Comparison of ENCODE assay signal across 14 cellular contexts in genomic region chr5:127486471-127486870, GRCh38. TPM values are rescaled to one million over a fixed set of nuclear protein-coding genes. Genes with fewer than 3 reads are reported as not detected.
DNase-seq lines count a peak whose midpoint lies in the region; ATAC-seq and TF ChIP-seq lines count a peak whose summit lies in the region.
"Had no signal": no experiment of that assay in that cellular context is flagged by ENCODE, and none has a peak within 500 bp of the region (broad histone marks: within the 10 kb centered on the region; RNA-seq: fewer than 3 reads in every experiment).

No MANE protein-coding gene starts in this region.

- H3K27ac Mint-ChIP-seq in brain: peak overlapping the region in 3 of 5 experiments; percentile 64 to 92 (median 89)
- peak overlapping the region; percentile 58 for H3K27ac Mint-ChIP-seq in nephron progenitor cell
- H3K27ac Mint-ChIP-seq in activated T-helper 17 cell treated with anti-CD3 and anti-CD28 coated beads, Interleukin-2, amount 50 U/mL, for 72 hours: no peak overlapping the region
- H3K27ac Mint-ChIP-seq: CD4-positive, CD25-positive, alpha-beta regulatory T cell; H9 had no signal

- H3K27me3 Mint-ChIP-seq in brain: peaks cover 4% of the 10 kb centered on the region
- H3K27me3 Mint-ChIP-seq in nephron progenitor cell (ENCODE audit: low read depth, poor library complexity): peaks cover 4% of the 10 kb centered on the region
- H3K27me3 Mint-ChIP-seq in activated T-helper 17 cell treated with anti-CD3 and anti-CD28 coated beads, Interleukin-2, amount 50 U/mL, for 72 hours: peaks cover 6% of the 10 kb centered on the region

- no peak for ATAC-seq in activated T-helper 17 cell treated with anti-CD3 and anti-CD28 coated beads, Interleukin-2, amount 50 U/mL, for 72 hours (replicated peaks)
- ATAC-seq: A549 had no signal

- H3K4me3 Mint-ChIP-seq in brain (peak overlapping the region in 2 of 5 experiments; percentile 15 to 46), nephron progenitor cell (no peak overlapping the region)
- no peak overlapping the region for H3K4me3 Mint-ChIP-seq in activated T-helper 17 cell treated with anti-CD3 and anti-CD28 coated beads, Interleukin-2, amount 50 U/mL, for 72 hours
- H3K4me3 Mint-ChIP-seq: CD4-positive, CD25-positive, alpha-beta regulatory T cell; H9 had no signal

- H3K9me3 Mint-ChIP-seq in brain: peaks cover 0 to 6% (median 4%) of the 10 kb centered on the region in 5 experiments
- H3K9me3 Mint-ChIP-seq in nephron progenitor cell: peaks cover 17% of the 10 kb centered on the region
- no peaks in the 10 kb centered on the region for H3K9me3 Mint-ChIP-seq in activated T-helper 17 cell treated with anti-CD3 and anti-CD28 coated beads, Interleukin-2, amount 50 U/mL, for 72 hours
- H3K9me3 Mint-ChIP-seq: CD4-positive, CD25-positive, alpha-beta regulatory T cell had no signal

- peaks cover 20% of the 10 kb centered on the region for H3K4me1 Mint-ChIP-seq in brain
- H3K4me1 Mint-ChIP-seq in nephron progenitor cell: peaks cover 8% of the 10 kb centered on the region
- no peaks in the 10 kb centered on the region for H3K4me1 Mint-ChIP-seq in activated T-helper 17 cell treated with anti-CD3 and anti-CD28 coated beads, Interleukin-2, amount 50 U/mL, for 72 hours
- H3K4me1 Mint-ChIP-seq: CD4-positive, CD25-positive, alpha-beta regulatory T cell; H9 had no signal

- DNase-seq in globus pallidus (ENCODE audit: low spot score) (peak; percentile 51), nephron progenitor cell (no peak), pons (ENCODE audit: low spot score) (peak; percentile 78), activated T-cell treated with anti-CD3 and anti-CD28 coated beads for 4 hours (no peak), islet precursor cell (no peak), dermis blood vessel endothelial cell (no peak)
- DNase-seq: CD4-positive, CD25-positive, alpha-beta regulatory T cell; DMS53; GF-D8; GOT3; H9 had no signal

- TF ChIP-seq CTCF in brain (conservative IDR thresholded peaks at IDR 0.05): no peak
- no peak for TF ChIP-seq CTCF in nephron progenitor cell (IDR thresholded peaks at IDR 0.05)

- no peaks in the 10 kb centered on the region for H3K36me3 Mint-ChIP-seq in brain
- no peaks in the 10 kb centered on the region for H3K36me3 Mint-ChIP-seq in nephron progenitor cell (ENCODE audit: low read depth)
- no peaks in the 10 kb centered on the region for H3K36me3 Mint-ChIP-seq in activated T-helper 17 cell treated with anti-CD3 and anti-CD28 coated beads, Interleukin-2, amount 50 U/mL, for 72 hours (ENCODE audit: low read depth)
- H3K36me3 Mint-ChIP-seq: CD4-positive, CD25-positive, alpha-beta regulatory T cell had no signal

RNA-seq across cellular contexts. Expression of gene PRRC1, which starts 31.0 kb away (rescaled TPM):
- 22.4 TPM for polyA plus RNA-seq in brain (ENCODE audit: insufficient read depth, low read depth, low replicate concordance)
- 10 to 100 TPM; 31.3 to 39.1 TPM for total RNA-seq in activated T-helper 17 cell treated with anti-CD3 and anti-CD28 coated beads, Interleukin-2, amount 50 U/mL, for 72 hours
- 40.8 and 50.5 TPM in 2 replicates for total RNA-seq in dermis blood vessel endothelial cell

Comparison
In these comparisons a context has a peak if more than half of its experiments do, and no peak if none do; other contexts are left out.
1. DNase-seq: peak in globus pallidus (single experiment) and pons (single experiment); none in nephron progenitor cell (single experiment), activated T-cell treated with anti-CD3 and anti-CD28 coated beads for 4 hours (single experiment), islet precursor cell (single experiment) and dermis blood vessel endothelial cell (single experiment).